In the genomic region with DNA sequence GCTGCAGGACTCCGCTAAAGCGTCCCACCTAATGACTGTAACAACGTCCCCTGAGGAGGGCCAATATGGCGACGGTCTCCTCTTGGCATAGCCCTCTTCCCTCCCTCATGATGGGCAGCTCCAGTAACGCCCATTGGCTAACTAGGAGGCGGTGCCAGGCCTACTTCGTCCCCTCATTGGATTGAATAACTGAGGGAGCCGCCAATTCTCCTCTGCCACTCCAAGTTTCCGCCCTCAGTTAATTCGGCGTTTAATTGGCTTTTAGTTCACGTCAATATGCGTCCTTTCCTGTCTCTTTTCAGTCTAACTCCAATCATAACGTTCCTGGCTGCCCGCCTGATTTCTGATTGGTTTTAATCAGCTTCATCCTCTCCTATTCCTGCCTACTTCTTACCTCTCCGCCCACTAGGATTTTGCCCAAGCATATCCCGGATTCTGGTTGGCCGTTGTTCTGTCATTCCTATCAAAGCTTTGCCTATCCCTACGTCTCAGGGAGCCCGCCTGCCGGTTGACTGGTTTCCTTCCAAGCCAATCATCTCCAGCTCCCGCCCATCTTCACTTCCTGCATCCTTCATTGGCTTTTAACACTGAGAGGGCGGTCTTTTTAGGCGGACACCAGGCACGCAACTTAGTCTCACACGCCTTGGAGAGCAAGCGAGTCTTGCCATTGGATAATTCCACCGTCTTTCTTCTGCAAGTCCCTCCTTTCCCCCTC, we compare ENCODE assay signal across 8 cellular contexts. TPM values are rescaled to one million over a fixed set of nuclear protein-coding genes. Genes with fewer than 3 reads are reported as not detected.
DNase-seq lines count a peak whose midpoint lies in the region; ATAC-seq and TF ChIP-seq lines count a peak whose summit lies in the region.

No MANE protein-coding gene starts in this region.

- TF ChIP-seq POLR2A in esophagus squamous epithelium (IDR thresholded peaks at IDR 0.05), result peak in 3 of 4 donors; percentile 34 to 89 (median 77)

- DNase-seq in DMS79 (lab: John Stamatoyannopoulos, UW) (peak; percentile 100), OCI-M2 (lab: John Stamatoyannopoulos, UW; ENCODE audit: unreplicated experiment) (peak; percentile 97), esophagus squamous epithelium (lab: John Stamatoyannopoulos, UW) (peak; percentile 100)
- peak; percentile 100 for DNase-seq in Jurkat, Clone E6-1 (ENCODE audit: low read depth, low spot score)
- DNase-seq in activated T-cell treated with anti-CD3 and anti-CD28 coated beads, Interleukin-2, amount 50 U/mL, for 1 hour, result peak; percentile 86
- peak; percentile 95 to 98 for DNase-seq in stimulated activated CD8-positive, alpha-beta memory T cell treated with anti-CD3 and anti-CD28 coated beads, Interleukin-7, amount 100 ng/mL, for 48 hours (ENCODE audit: extremely low read depth in 1 of 2, low read depth in 1 of 2)

- H3K27ac ChIP-seq in esophagus squamous epithelium (peak overlapping the region; percentile 98 to 100 (median 100)), muscle layer of colon (ENCODE audit: low read depth, low read length) (peak overlapping the region; percentile 92)

- TF ChIP-seq CTCF in esophagus squamous epithelium (IDR thresholded peaks at IDR 0.05), result peak in 2 of 6 experiments; percentile 6 to 7

- H3K4me3 ChIP-seq in Jurkat, Clone E6-1 (ENCODE audit: low read length), result peak overlapping the region; percentile 85
- H3K4me3 ChIP-seq in esophagus squamous epithelium (peak overlapping the region; percentile 57 to 89 (median 73)), muscle layer of colon (ENCODE audit: low read depth in 1 of 2, low read length in 2 of 2) (peak overlapping the region; percentile 9 to 76)

- H3K36me3 ChIP-seq in esophagus squamous epithelium (peaks cover 0 to 30% (median 5%) of the 10 kb centered on the region in 3 donors), muscle layer of colon (ENCODE audit: insufficient read depth, low read length) (peaks cover 26% of the 10 kb centered on the region)

- WGBS in esophagus squamous epithelium, 2 donors, result 0 to 1% methylated on average over 28 of the region's 29 CpGs

- H3K27me3 ChIP-seq in esophagus squamous epithelium (no peaks in the 10 kb centered on the region), muscle layer of colon (ENCODE audit: control insufficient read depth in 1 of 2, insufficient read depth in 2 of 2, low read length in 2 of 2) (no peaks in the 10 kb centered on the region)

- peak; percentile 69 for ATAC-seq in GM21717 (IDR thresholded peaks at IDR 0.05; ENCODE audit: unreplicated experiment)

- intact Hi-C loops in esophagus squamous epithelium (cut with DNase I), result no loop called here

- H3K9me3 ChIP-seq in esophagus squamous epithelium (no peaks in the 10 kb centered on the region), muscle layer of colon (ENCODE audit: low read length) (no peaks in the 10 kb centered on the region)

- H3K9ac ChIP-seq in muscle layer of colon (ENCODE audit: low read length), result peak overlapping the region; percentile 67

- H3K4me1 ChIP-seq in esophagus squamous epithelium (peaks cover 37 to 50% (median 39%) of the 10 kb centered on the region in 3 donors), muscle layer of colon (ENCODE audit: insufficient read depth, low read length) (peaks cover 37% of the 10 kb centered on the region)

RNA-seq across cellular contexts. Expression of gene SP1, which starts 0.4 kb away (rescaled TPM):
- 26.7 TPM for polyA plus RNA-seq in Jurkat, Clone E6-1 (2012; ENCODE audit: insufficient read depth, insufficient read length)
- total RNA-seq in esophagus squamous epithelium, result 10 to 100 TPM; 58.2 to 78.4 (median 62.0) TPM

RNA-seq across cellular contexts. Expression of gene SP7, which starts 43.4 kb away (rescaled TPM):
- not detected for polyA plus RNA-seq in Jurkat, Clone E6-1 (2012; ENCODE audit: insufficient read depth, insufficient read length)
- not detected for total RNA-seq in esophagus squamous epithelium

RNA-seq across cellular contexts. Expression of gene AMHR2, which starts 44.1 kb away (rescaled TPM):
- polyA plus RNA-seq in Jurkat, Clone E6-1 (2012; ENCODE audit: insufficient read depth, insufficient read length), result not detected
- under 1 TPM in 1 of 4 donors, not detected in 3; 0.76 TPM for total RNA-seq in esophagus squamous epithelium

RNA-seq across cellular contexts. Expression of gene AAAS, which starts 58.1 kb away (rescaled TPM):
- 125 TPM for polyA plus RNA-seq in Jurkat, Clone E6-1 (2012; ENCODE audit: insufficient read depth, insufficient read length)
- total RNA-seq in esophagus squamous epithelium, result 10 to 100 TPM; 29.4 to 33.9 (median 30.0) TPM

Comparison
In these comparisons a context has a peak if more than half of its experiments do, and no peak if none do; other contexts are left out.
1. Peak in every context shown above with its lines: DNase-seq, ATAC-seq, H3K4me3 ChIP-seq and H3K27ac ChIP-seq.